9 cellular contexts compared by ENCODE assay signal in the genomic region with DNA sequence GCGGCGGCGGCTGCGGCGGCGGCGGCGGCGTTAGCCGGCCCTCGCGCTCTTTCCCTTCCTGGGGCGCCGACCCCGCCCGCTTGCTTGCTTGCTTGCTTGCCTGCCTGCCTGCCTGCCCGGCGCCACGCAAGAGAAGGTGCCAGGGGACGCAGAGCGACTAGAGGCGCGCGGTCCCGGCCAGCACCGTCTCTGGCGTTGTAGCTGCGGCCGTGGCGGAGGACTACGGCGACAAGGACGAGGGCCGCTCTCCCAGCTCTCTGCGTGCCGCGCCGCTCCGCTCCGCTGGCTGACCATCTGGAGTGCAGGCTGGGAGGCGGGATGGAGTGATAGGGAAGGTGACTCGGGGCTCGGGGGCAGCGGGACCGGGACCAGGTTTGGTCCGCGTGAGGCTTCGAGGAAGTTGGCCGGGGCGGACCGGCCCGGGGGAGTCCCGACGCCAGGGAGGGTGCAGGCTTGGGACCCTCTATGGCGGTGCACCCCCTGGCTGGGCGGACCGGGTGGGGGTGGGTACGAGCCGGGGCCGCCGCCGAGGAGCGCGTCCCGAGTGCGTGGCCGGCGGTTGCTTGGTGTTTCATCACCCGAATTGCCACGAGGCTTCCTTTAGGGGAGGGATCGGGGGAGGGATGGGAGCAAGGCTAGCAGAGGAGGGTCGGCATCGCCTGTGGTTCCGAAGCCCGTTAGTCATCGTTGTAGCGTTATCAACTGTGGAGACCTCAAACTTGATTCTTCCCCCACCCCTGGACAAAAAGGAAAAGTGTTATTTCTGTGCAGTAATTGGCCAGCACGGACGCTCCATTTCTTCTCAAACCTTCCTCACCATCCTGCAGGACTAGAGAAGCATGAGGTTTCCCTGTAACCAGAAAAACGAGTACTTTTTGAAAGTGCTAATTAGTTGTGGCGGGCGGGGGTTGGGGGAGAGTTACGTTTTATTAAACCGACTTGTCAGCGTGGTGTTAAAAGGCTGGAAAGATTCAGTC. TPM values are rescaled to one million over a fixed set of nuclear protein-coding genes. Genes with fewer than 3 reads are reported as not detected.
DNase-seq lines count a peak whose midpoint lies in the region; ATAC-seq and TF ChIP-seq lines count a peak whose summit lies in the region.
"Had no signal": no experiment of that assay in that cellular context is flagged by ENCODE, and none has a peak within 500 bp of the region (broad histone marks: within the 10 kb centered on the region; RNA-seq: fewer than 3 reads in every experiment).

No MANE protein-coding gene starts in this region.

- H3K4me2 ChIP-seq in neural cell (ENCODE audit: low read length), result peak overlapping the region; percentile 63

- TF ChIP-seq EP300 in neural cell (conservative IDR thresholded peaks at IDR 0.05; ENCODE audit: poor library complexity, severe bottlenecking), result peak; percentile 34

- H3K36me3 ChIP-seq in Peyer's patch (peaks cover 0 to under 1% (median 0%) of the 10 kb centered on the region in 3 donors), neural cell (ENCODE audit: insufficient read depth, low read length) (no peaks in the 10 kb centered on the region)

- peak in 1 of 2 donors; percentile 72 for TF ChIP-seq POLR2A in Peyer's patch (IDR thresholded peaks at IDR 0.05)

- no peaks in the 10 kb centered on the region for H3K9me2 ChIP-seq in neural cell (ENCODE audit: insufficient read depth, low read length)

- peaks cover 11% of the 10 kb centered on the region for H3K36me3 Mint-ChIP-seq in CD4-positive, alpha-beta T cell (ENCODE audit: low read depth)

- no peaks in the 10 kb centered on the region for H3K9me3 ChIP-seq in CD4-positive, alpha-beta T cell (ENCODE audit: control insufficient read depth, low read length)
- no peaks in the 10 kb centered on the region for H3K9me3 ChIP-seq in Peyer's patch
- no peaks in the 10 kb centered on the region for H3K9me3 ChIP-seq in neural cell (ENCODE audit: low read length)

- H3K27ac Mint-ChIP-seq in CD4-positive, alpha-beta T cell, result peak overlapping the region; percentile 94

- no peaks in the 10 kb centered on the region for H3K27me3 Mint-ChIP-seq in CD4-positive, alpha-beta T cell

- H3K9me3 Mint-ChIP-seq in CD4-positive, alpha-beta T cell, result no peaks in the 10 kb centered on the region

- H3K79me2 ChIP-seq in neural cell (replicated peaks; ENCODE audit: insufficient read depth, low read length), result peaks cover 7% of the 10 kb centered on the region

- intact Hi-C loops in CD4-positive, alpha-beta T cell (cut with DNase I, micrococcal nuclease), result loop anchor here (2.0 to 10.0 kb wide), 8 partner anchors 48 to 1730 kb away; a partner anchor contains a TSS

- H3K4me1 Mint-ChIP-seq in CD4-positive, alpha-beta T cell (ENCODE audit: low read depth), result peaks cover 33% of the 10 kb centered on the region

- no peaks in the 10 kb centered on the region for H3K27me3 ChIP-seq in CD4-positive, alpha-beta T cell (ENCODE audit: control insufficient read depth, insufficient read depth, low read length)
- no peaks in the 10 kb centered on the region for H3K27me3 ChIP-seq in Peyer's patch
- no peaks in the 10 kb centered on the region for H3K27me3 ChIP-seq in neural cell (ENCODE audit: insufficient read depth, low read depth, low read length)

- peak overlapping the region; percentile 98 for H3K4me3 Mint-ChIP-seq in CD4-positive, alpha-beta T cell

- TF ChIP-seq CTCF in CD4-positive, alpha-beta T cell (IDR thresholded peaks at IDR 0.05), result no peak
- peak in 1 of 6 experiments; percentile 2 for TF ChIP-seq CTCF in Peyer's patch (IDR thresholded peaks at IDR 0.05)
- TF ChIP-seq CTCF in fibroblast of the aortic adventitia (IDR thresholded peaks at IDR 0.05; ENCODE audit: insufficient read depth, low read length), result no peak
- TF ChIP-seq CTCF in neural cell (IDR thresholded peaks at IDR 0.05; ENCODE audit: poor library complexity, severe bottlenecking), result no peak

- DNase-seq in CD4-positive, alpha-beta T cell, result peak in 7 of 10 experiments; percentile 9 to 30 (median 22)
- DNase-seq in Peyer's patch (peak in 2 of 3 donors; percentile 31 to 66), fibroblast of the aortic adventitia (ENCODE audit: low read depth) (peak; percentile 95), substantia nigra (lab: John Stamatoyannopoulos, UW) (peak in 41 of 49 donors; percentile 35 to 88 (median 65))
- DNase-seq in activated T-helper 9 cell treated with anti-CD3 and anti-CD28 coated beads, Interleukin-2, amount 50 U/mL, for 16 hours (ENCODE audit: low read depth), result peak; percentile 69

- POLR2A ChIA-PET in CD4-positive, alpha-beta T cell (lab: Charles Lee), result interaction anchor here (1.1 to 2.1 kb wide), 10 partner anchors 9 to 1764 kb away, joined by 3 to 17 read pairs (median 4); a partner anchor contains a TSS

- TF ChIP-seq RAD21 in neural cell (conservative IDR thresholded peaks at IDR 0.05), result peak; percentile 51

- CTCF ChIA-PET in CD4-positive, alpha-beta T cell (lab: Charles Lee), result no interaction called here

- peaks cover 0 to 7% (median 5%) of the 10 kb centered on the region in 4 donors for H3K4me1 ChIP-seq in Peyer's patch

- peak overlapping the region; percentile 83 for H3K9ac ChIP-seq in neural cell (ENCODE audit: low read length)

- no peak for ATAC-seq in CD4-positive, alpha-beta T cell (ENCODE audit: poor library complexity)
- ATAC-seq in GM19043 (IDR thresholded peaks at IDR 0.05; ENCODE audit: low read depth, unreplicated experiment), result peak; percentile 23
- peak; percentile 37 for ATAC-seq in HG03432 (IDR thresholded peaks at IDR 0.05; ENCODE audit: unreplicated experiment)

- peak overlapping the region; percentile 83 for H3K27ac ChIP-seq in CD4-positive, alpha-beta T cell (ENCODE audit: low read depth, low read length)
- H3K27ac ChIP-seq in Peyer's patch, result peak overlapping the region; percentile 88 to 98 (median 97)
- H3K27ac ChIP-seq in neural cell (ENCODE audit: low read length), result peak overlapping the region; percentile 75
- peak overlapping the region; percentile 93 for H3K27ac ChIP-seq in substantia nigra (ENCODE audit: low read depth, low read length, poor library complexity, severe bottlenecking)

- peak overlapping the region; percentile 79 to 98 (median 90) for H3K4me3 ChIP-seq in Peyer's patch
- H3K4me3 ChIP-seq in fibroblast of the aortic adventitia (ENCODE audit: low read depth, low read length), result peak overlapping the region; percentile 93
- peak overlapping the region; percentile 75 for H3K4me3 ChIP-seq in neural cell (ENCODE audit: low read length)

- no peaks in the 10 kb centered on the region for H3F3A ChIP-seq in neural cell (ENCODE audit: insufficient read depth, low read length, poor library complexity, severe bottlenecking)

- H2AFZ ChIP-seq in neural cell (ENCODE audit: low read depth, low read length), result peak overlapping the region; percentile 76

- H4K20me1 ChIP-seq in neural cell (ENCODE audit: insufficient read depth), result no peaks in the 10 kb centered on the region

TF ChIP-seq in neural cell, 6 proteins besides CTCF, POLR2A, EP300 and RAD21:
- TF ChIP-seq POLR2AphosphoS5 (IDR thresholded peaks at IDR 0.05) (no peak), EZH2 (IDR thresholded peaks at IDR 0.05; ENCODE audit: borderline replicate concordance, insufficient read depth, low read length, poor library complexity, severe bottlenecking) (no peak), SMC3 (conservative IDR thresholded peaks at IDR 0.05; ENCODE audit: poor library complexity) (peak; percentile 55), TAF1 (IDR thresholded peaks at IDR 0.05; ENCODE audit: low read depth) (no peak), MXI1 (conservative IDR thresholded peaks at IDR 0.05; ENCODE audit: poor library complexity, severe bottlenecking) (peak; percentile 69)
- TF ChIP-seq, protein P1, sequence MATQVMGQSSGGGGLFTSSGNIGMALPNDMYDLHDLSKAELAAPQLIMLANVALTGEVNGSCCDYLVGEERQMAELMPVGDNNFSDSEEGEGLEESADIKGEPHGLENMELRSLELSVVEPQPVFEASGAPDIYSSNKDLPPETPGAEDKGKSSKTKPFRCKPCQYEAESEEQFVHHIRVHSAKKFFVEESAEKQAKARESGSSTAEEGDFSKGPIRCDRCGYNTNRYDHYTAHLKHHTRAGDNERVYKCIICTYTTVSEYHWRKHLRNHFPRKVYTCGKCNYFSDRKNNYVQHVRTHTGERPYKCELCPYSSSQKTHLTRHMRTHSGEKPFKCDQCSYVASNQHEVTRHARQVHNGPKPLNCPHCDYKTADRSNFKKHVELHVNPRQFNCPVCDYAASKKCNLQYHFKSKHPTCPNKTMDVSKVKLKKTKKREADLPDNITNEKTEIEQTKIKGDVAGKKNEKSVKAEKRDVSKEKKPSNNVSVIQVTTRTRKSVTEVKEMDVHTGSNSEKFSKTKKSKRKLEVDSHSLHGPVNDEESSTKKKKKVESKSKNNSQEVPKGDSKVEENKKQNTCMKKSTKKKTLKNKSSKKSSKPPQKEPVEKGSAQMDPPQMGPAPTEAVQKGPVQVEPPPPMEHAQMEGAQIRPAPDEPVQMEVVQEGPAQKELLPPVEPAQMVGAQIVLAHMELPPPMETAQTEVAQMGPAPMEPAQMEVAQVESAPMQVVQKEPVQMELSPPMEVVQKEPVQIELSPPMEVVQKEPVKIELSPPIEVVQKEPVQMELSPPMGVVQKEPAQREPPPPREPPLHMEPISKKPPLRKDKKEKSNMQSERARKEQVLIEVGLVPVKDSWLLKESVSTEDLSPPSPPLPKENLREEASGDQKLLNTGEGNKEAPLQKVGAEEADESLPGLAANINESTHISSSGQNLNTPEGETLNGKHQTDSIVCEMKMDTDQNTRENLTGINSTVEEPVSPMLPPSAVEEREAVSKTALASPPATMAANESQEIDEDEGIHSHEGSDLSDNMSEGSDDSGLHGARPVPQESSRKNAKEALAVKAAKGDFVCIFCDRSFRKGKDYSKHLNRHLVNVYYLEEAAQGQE (IDR thresholded peaks at IDR 0.05; ENCODE audit: borderline replicate concordance), result no peak

RNA-seq across cellular contexts. Expression of a gene that starts 0.6 kb away (rescaled TPM):
- 10 to 100 TPM; 39.6 to 40.0 TPM for total RNA-seq in CD4-positive, alpha-beta T cell
- total RNA-seq in Peyer's patch, result 10 to 100 TPM; 15.6 to 73.4 (median 24.8) TPM
- 131 and 237 TPM in 2 replicates for total RNA-seq in fibroblast of the aortic adventitia (ENCODE audit: low replicate concordance)
- 46.7 and 50.8 TPM in 2 replicates for polyA plus RNA-seq in neural cell
- 48.7 and 54.8 TPM in 2 replicates for polyA minus RNA-seq in neural cell

RNA-seq across cellular contexts. Expression of a gene that starts 14.2 kb away (rescaled TPM):
- under 1 TPM; 0.08 to 0.17 TPM for total RNA-seq in CD4-positive, alpha-beta T cell
- not detected for total RNA-seq in Peyer's patch
- total RNA-seq in fibroblast of the aortic adventitia (ENCODE audit: low replicate concordance), result 4.0 TPM in 1 of 2 replicates, not detected in the other
- polyA plus RNA-seq in neural cell, result 0.06 TPM in 1 of 2 replicates, not detected in the other
- not detected in 2 replicates for polyA minus RNA-seq in neural cell
- total RNA-seq: subcutaneous adipose tissue had no signal

RNA-seq across cellular contexts. Expression of a gene that starts 47.2 kb away (rescaled TPM):
- total RNA-seq in CD4-positive, alpha-beta T cell, result 1 to 10 TPM; 5.6 to 7.2 TPM
- total RNA-seq in Peyer's patch (10 to 100 TPM; 24.9 to 38.0 (median 30.2) TPM), fibroblast of the aortic adventitia (ENCODE audit: low replicate concordance) (27.9 and 32.1 TPM in 2 replicates)
- polyA plus RNA-seq in neural cell, result 19.7 and 21.2 TPM in 2 replicates
- 24.1 and 30.2 TPM in 2 replicates for polyA minus RNA-seq in neural cell

Comparison
In these comparisons a context has a peak if more than half of its experiments do, and no peak if none do; other contexts are left out.
1. DNase-seq: peak in every context shown above with its lines; median percentile 95 in fibroblast of the aortic adventitia; 69 in activated T-helper 9 cell treated with anti-CD3 and anti-CD28 coated beads, Interleukin-2, amount 50 U/mL, for 16 hours; 65 in substantia nigra; 48 in Peyer's patch; 22 in CD4-positive, alpha-beta T cell.